1 cellular context compared by ENCODE assay signal in the genomic region with DNA sequence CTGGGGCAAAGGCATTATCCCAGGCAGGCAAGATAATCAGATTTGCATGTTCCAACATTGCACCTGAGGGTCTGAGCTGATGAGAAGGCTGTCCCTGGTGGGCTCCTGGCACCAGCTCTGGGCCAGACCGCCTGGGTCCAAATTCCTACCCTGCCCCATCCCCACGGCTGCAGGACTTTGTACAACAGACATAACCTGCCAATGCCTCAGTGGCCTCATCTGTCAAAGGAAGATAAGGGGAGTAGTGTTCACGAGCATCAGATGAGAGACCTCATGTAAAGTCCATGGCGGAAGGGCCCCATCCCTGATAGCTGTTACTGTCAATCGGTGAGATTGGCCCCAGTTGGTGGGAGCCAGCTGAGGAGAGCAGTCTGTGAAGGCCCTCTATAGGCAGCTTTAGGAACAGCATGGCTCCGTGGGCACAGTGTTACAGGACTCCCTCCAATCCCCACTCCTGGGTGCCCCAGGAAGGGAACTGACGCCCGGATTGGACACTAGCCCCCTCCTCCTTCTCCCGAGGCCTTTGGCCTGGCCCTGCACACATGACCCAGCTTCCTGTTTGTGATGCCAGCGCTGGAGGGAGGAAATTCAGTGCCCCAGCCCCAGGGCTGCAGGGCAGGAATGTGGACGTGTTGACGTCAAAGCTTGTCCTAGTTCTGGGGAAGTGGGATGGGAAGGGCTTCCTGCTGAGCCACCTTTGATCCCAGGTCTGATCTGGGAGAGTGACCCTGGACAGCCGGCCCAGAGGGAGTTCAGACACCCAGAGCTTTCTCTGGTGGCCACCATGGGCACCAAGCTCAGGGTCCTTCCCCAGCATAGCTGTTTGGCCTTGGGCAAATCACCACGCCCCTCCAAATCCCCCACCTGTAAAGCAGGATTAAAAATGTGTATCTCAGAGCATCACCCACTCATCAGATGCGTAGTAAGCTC.
A peak's percentile ranks its signal among the peaks of the same experiment; 100 is the strongest.
TF ChIP-seq lines count a peak whose summit lies in the region.

No MANE protein-coding gene starts in this region.

TF ChIP-seq in A549, 52 proteins besides CTCF, POLR2A, EP300 and RAD21 (continued from another document):
- TF ChIP-seq, protein P1, sequence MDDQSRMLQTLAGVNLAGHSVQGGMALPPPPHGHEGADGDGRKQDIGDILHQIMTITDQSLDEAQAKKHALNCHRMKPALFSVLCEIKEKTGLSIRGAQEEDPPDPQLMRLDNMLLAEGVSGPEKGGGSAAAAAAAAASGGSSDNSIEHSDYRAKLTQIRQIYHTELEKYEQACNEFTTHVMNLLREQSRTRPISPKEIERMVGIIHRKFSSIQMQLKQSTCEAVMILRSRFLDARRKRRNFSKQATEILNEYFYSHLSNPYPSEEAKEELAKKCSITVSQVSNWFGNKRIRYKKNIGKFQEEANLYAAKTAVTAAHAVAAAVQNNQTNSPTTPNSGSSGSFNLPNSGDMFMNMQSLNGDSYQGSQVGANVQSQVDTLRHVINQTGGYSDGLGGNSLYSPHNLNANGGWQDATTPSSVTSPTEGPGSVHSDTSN (IDR thresholded peaks at IDR 0.05): peak; percentile 82
- no peak for TF ChIP-seq CBX8 (IDR thresholded peaks at IDR 0.05)
- peak; percentile 54; the same call in 1 of the 2 replicates for TF ChIP-seq ZNF302 (CRISPR knock-in tag; IDR thresholded peaks at IDR 0.05)
- no peak for TF ChIP-seq MAFK (IDR thresholded peaks at IDR 0.05; ENCODE audit: partially characterized antibody)
- TF ChIP-seq FOSL2 (IDR thresholded peaks at IDR 0.05): peak; percentile 33; the same call in 1 of the 2 replicates
- TF ChIP-seq FOSL2 (CRISPR knock-in tag; IDR thresholded peaks at IDR 0.05): peak; percentile 81
- TF ChIP-seq, protein P2, sequence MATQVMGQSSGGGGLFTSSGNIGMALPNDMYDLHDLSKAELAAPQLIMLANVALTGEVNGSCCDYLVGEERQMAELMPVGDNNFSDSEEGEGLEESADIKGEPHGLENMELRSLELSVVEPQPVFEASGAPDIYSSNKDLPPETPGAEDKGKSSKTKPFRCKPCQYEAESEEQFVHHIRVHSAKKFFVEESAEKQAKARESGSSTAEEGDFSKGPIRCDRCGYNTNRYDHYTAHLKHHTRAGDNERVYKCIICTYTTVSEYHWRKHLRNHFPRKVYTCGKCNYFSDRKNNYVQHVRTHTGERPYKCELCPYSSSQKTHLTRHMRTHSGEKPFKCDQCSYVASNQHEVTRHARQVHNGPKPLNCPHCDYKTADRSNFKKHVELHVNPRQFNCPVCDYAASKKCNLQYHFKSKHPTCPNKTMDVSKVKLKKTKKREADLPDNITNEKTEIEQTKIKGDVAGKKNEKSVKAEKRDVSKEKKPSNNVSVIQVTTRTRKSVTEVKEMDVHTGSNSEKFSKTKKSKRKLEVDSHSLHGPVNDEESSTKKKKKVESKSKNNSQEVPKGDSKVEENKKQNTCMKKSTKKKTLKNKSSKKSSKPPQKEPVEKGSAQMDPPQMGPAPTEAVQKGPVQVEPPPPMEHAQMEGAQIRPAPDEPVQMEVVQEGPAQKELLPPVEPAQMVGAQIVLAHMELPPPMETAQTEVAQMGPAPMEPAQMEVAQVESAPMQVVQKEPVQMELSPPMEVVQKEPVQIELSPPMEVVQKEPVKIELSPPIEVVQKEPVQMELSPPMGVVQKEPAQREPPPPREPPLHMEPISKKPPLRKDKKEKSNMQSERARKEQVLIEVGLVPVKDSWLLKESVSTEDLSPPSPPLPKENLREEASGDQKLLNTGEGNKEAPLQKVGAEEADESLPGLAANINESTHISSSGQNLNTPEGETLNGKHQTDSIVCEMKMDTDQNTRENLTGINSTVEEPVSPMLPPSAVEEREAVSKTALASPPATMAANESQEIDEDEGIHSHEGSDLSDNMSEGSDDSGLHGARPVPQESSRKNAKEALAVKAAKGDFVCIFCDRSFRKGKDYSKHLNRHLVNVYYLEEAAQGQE (IDR thresholded peaks at IDR 0.05): no peak
- TF ChIP-seq, protein P3, sequence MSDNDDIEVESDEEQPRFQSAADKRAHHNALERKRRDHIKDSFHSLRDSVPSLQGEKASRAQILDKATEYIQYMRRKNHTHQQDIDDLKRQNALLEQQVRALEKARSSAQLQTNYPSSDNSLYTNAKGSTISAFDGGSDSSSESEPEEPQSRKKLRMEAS (IDR thresholded peaks at IDR 0.05): peak; percentile 92
